In the genomic region with DNA sequence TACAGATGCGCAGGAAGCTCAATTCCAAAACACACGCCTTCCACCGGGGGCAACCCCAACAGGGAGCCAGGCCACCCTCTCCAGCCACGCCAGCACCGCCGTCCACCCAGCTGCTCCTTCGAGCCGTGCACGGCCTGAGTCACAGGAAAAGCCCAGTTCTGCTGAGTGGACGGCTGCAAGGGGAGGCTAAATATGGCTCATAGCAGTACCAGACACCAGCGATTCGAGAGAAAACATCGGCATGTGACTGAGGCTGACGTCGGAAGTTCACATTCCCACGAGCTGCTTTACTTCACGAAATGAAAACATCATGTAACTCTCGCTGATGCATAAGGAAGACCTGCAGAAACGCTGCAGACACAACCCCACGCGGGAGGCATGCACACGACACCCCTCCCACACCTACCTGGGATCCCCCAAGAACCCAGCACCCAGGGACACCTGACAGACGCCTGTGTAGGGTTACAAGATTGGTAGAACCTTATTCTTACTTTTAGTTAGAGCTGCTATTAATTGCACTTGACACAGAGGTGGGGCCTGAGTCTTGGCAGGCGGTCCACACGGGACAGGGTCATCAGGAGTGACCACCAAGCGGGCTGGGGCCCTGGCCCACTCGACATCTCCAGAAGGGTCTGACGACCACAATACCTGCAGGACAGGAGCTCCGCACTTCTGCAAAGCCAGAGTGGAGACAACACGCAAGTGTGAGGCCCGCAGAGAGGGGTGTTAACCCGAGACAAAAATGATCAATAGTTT, we compare ENCODE assay signal across 13 cellular contexts.
A peak's percentile ranks its signal among the peaks of the same experiment; 100 is the strongest.
DNase-seq lines count a peak whose midpoint lies in the region; ATAC-seq, FAIRE-seq and TF ChIP-seq lines count a peak whose summit lies in the region.
"Had no signal": no experiment of that assay in that cellular context is flagged by ENCODE, and none has a peak within 500 bp of the region (broad histone marks: within the 10 kb centered on the region; RNA-seq: fewer than 3 reads in every experiment).

No MANE protein-coding gene starts in this region.

- no peak for TF ChIP-seq RAD21 in K562 (CRISPR knock-in tag; conservative IDR thresholded peaks at IDR 0.05 in 1 of 2, IDR thresholded peaks at IDR 0.05 in 1 of 2)

- H3K27me3 Mint-ChIP-seq in CD4-positive, alpha-beta T cell, result no peaks in the 10 kb centered on the region
- H3K27me3 Mint-ChIP-seq: activated CD4-positive, alpha-beta memory T cell treated with anti-CD3 and anti-CD28 coated beads for 36 hours had no signal

- intact Hi-C loops in CD4-positive, alpha-beta T cell (cut with DNase I, micrococcal nuclease), result no loop called here
- intact Hi-C loops in K562 (cut with micrococcal nuclease) (no loop called here), left ventricle myocardium superior (cut with micrococcal nuclease) (no loop called here)

- no peak overlapping the region for H3K23ac ChIP-seq in trophoblast cell (ENCODE audit: low read length)

- peaks cover 90% of the 10 kb centered on the region for H3K4me1 Mint-ChIP-seq in CD4-positive, alpha-beta T cell (ENCODE audit: low read depth)

- H3K9me1 ChIP-seq in K562 (ENCODE audit: control insufficient read depth, insufficient read depth, low read length), result peaks cover 34% of the 10 kb centered on the region

- TF ChIP-seq CTCF in CD4-positive, alpha-beta T cell (IDR thresholded peaks at IDR 0.05), result no peak
- no peak for TF ChIP-seq CTCF in K562 (IDR thresholded peaks at IDR 0.05 in 2 of 3, conservative IDR thresholded peaks at IDR 0.05 in 1 of 3; ENCODE audit: insufficient read depth in 2 of 3, low read depth in 1 of 3, low read length in 3 of 3)

- no peak overlapping the region for H2BK12ac ChIP-seq in trophoblast cell (ENCODE audit: low read length)

- H3K36me3 Mint-ChIP-seq in CD4-positive, alpha-beta T cell (ENCODE audit: low read depth), result peaks cover 60% of the 10 kb centered on the region
- H3K36me3 Mint-ChIP-seq: immature natural killer cell had no signal

- in situ Hi-C loops in K562 (cut with MboI), result no loop called here

- no peak overlapping the region for H2AFZ ChIP-seq in K562 (ENCODE audit: low read depth, low read length)
- no peak overlapping the region for H2AFZ ChIP-seq in trophoblast cell (ENCODE audit: insufficient read depth, low read length, poor library complexity)

- H3K4me3 ChIP-seq in K562 (no peak overlapping the region), trophoblast cell (ENCODE audit: low read depth, low read length) (no peak overlapping the region)

- H4K20me1 ChIP-seq in K562 (replicated peaks; ENCODE audit: control insufficient read depth, insufficient read depth, low read length), result peaks cover 90% of the 10 kb centered on the region

- H3K79me2 ChIP-seq in K562 (ENCODE audit: control insufficient read depth, insufficient read depth, low read length) (peaks cover 100% of the 10 kb centered on the region), trophoblast cell (ENCODE audit: control insufficient read depth, insufficient read depth, low read length, poor library complexity) (peaks cover 23% of the 10 kb centered on the region)

- H3K36me3 ChIP-seq in K562 (ENCODE audit: control insufficient read depth, insufficient read depth, low read length) (peaks cover 31% of the 10 kb centered on the region; the same call in 2 of the 3 replicates), trophoblast cell (ENCODE audit: control insufficient read depth in 1 of 2, insufficient read depth in 2 of 2, low read length in 2 of 2) (peaks cover 4 to 9% of the 10 kb centered on the region in 2 experiments)

- CTCF ChIA-PET in CD4-positive, alpha-beta T cell (lab: Charles Lee), result no interaction called here
- CTCF ChIA-PET in K562 (lab: Yijun Ruan, JAX; ENCODE audit: low intra/inter-chr PET ratio), result no interaction called here

- POLR2A ChIA-PET in CD4-positive, alpha-beta T cell (lab: Charles Lee), result no interaction called here
- POLR2A ChIA-PET in K562 (lab: Yijun Ruan, JAX), result interaction anchor here (0.6 to 1.2 kb wide), 4 partner anchors 9 to 33 kb away, joined by 3 to 4 read pairs (median 4); no protein-coding TSS in a partner anchor

- no peaks in the 10 kb centered on the region for H3K9me3 ChIP-seq in CD4-positive, alpha-beta T cell (ENCODE audit: control insufficient read depth, low read length)
- H3K9me3 ChIP-seq in K562 (replicated peaks; ENCODE audit: control insufficient read depth, insufficient read depth, low read depth, low read length) (no peaks in the 10 kb centered on the region), trophoblast cell (ENCODE audit: insufficient read depth, low read depth, low read length) (no peaks in the 10 kb centered on the region)

- 87% methylated on average over 32 of the region's 32 CpGs for WGBS in K562 (ENCODE audit: insufficient coverage, low coverage, missing lambda C conversion rate)
- no CpG with 5 or more reads among the region's 32 CpGs for WGBS in trophoblast cell (ENCODE audit: extremely low coverage, insufficient coverage, insufficient read length)

- H2BK120ac ChIP-seq in trophoblast cell (ENCODE audit: insufficient read depth, low read length, poor library complexity), result no peak overlapping the region

- DNase-seq in CD4-positive, alpha-beta T cell, result no peak
- DNase-seq in K562 (ENCODE audit: extremely low read depth in 1 of 4, low spot score in 3 of 4) (no peak), left ventricle myocardium superior (no peak), trophoblast cell (peak in 1 of 2 donors; percentile 31), NOMO-1 treated with DMSO at 0.1 percent for 48 hours (lab: John Stamatoyannopoulos, UW; ENCODE audit: unreplicated experiment) (no peak)
- DNase-seq: activated CD4-positive, alpha-beta memory T cell treated with anti-CD3 and anti-CD28 coated beads for 36 hours; COR-L47; immature natural killer cell; NCI-H2107; stimulated activated CD4-positive, alpha-beta T cell treated with anti-CD3 and anti-CD28 coated beads, Interleukin-15, amount 100 ng/mL, for 24 hours had no signal

- H3K27ac ChIP-seq in CD4-positive, alpha-beta T cell (ENCODE audit: low read depth, low read length), result no peak overlapping the region
- H3K27ac ChIP-seq in K562 (ENCODE audit: extremely low read depth, low read depth, low read length) (no peak overlapping the region), trophoblast cell (ENCODE audit: low read depth, low read length) (no peak overlapping the region)

- no peak overlapping the region for H3K4me3 Mint-ChIP-seq in CD4-positive, alpha-beta T cell
- H3K4me3 Mint-ChIP-seq: activated CD4-positive, alpha-beta memory T cell treated with anti-CD3 and anti-CD28 coated beads for 36 hours; immature natural killer cell had no signal

- H3K9ac ChIP-seq in K562 (ENCODE audit: insufficient read depth in 1 of 2, low read depth in 2 of 2, low read length in 2 of 2) (no peak overlapping the region), trophoblast cell (ENCODE audit: low read length) (no peak overlapping the region)

- no peak overlapping the region for H3K18ac ChIP-seq in trophoblast cell (ENCODE audit: low read length)

- H3K79me1 ChIP-seq in trophoblast cell (ENCODE audit: low read length), result no peaks in the 10 kb centered on the region

- H3K4me2 ChIP-seq in K562 (ENCODE audit: insufficient read depth, low read length) (no peak overlapping the region), trophoblast cell (ENCODE audit: low read length) (no peak overlapping the region)

- FAIRE-seq in K562 (lab: Jason Lieb, UNC), result peak; percentile 44

- H4K8ac ChIP-seq in trophoblast cell (ENCODE audit: low read depth, low read length), result no peak overlapping the region

- H2BK5ac ChIP-seq in trophoblast cell (ENCODE audit: low read depth, low read length, poor library complexity), result no peak overlapping the region

- no peak for TF ChIP-seq EP300 in K562 (IDR thresholded peaks at IDR 0.05; ENCODE audit: low read length)

- no peak for ATAC-seq in CD4-positive, alpha-beta T cell (ENCODE audit: poor library complexity)
- no peak for ATAC-seq in K562
- ATAC-seq in left ventricle myocardium superior, result peak; percentile 57
- ATAC-seq in GM21423 (IDR thresholded peaks at IDR 0.05; ENCODE audit: unreplicated experiment), result no peak
- no peak for ATAC-seq in HG03571 (IDR thresholded peaks at IDR 0.05; ENCODE audit: unreplicated experiment)
- no peak for ATAC-seq in HG03159 (IDR thresholded peaks at IDR 0.05; ENCODE audit: unreplicated experiment)

- no peak overlapping the region for H3K14ac ChIP-seq in trophoblast cell (ENCODE audit: low read length)

- BruUV-seq in K562 (replicated peaks; lab: Mats Ljungman, UMichigan), result no TSS peak

- H2AK5ac ChIP-seq in trophoblast cell (ENCODE audit: low read length), result no peak overlapping the region

- H4K91ac ChIP-seq in trophoblast cell (ENCODE audit: low read depth, low read length), result no peak overlapping the region

- H3K4me1 ChIP-seq in K562 (replicated peaks in 1 of 2; ENCODE audit: control insufficient read depth in 2 of 2, insufficient read depth in 2 of 2, low read length in 2 of 2) (peaks cover 27 to 31% of the 10 kb centered on the region in 2 experiments; a peak in 4 of 5 replicates), trophoblast cell (ENCODE audit: control insufficient read depth in 1 of 2, insufficient read depth in 2 of 2, low read length in 2 of 2) (peaks cover 19 to 20% of the 10 kb centered on the region in 2 experiments)

- peak overlapping the region; percentile 60 for H3K4ac ChIP-seq in trophoblast cell (ENCODE audit: low read depth, low read length)

- peak overlapping the region; percentile 50 for H3K27ac Mint-ChIP-seq in CD4-positive, alpha-beta T cell
- H3K27ac Mint-ChIP-seq: activated CD4-positive, alpha-beta memory T cell treated with anti-CD3 and anti-CD28 coated beads for 36 hours had no signal

- no peaks in the 10 kb centered on the region for H3K9me3 Mint-ChIP-seq in CD4-positive, alpha-beta T cell
- H3K9me3 Mint-ChIP-seq: immature natural killer cell had no signal

- no peak for TF ChIP-seq POLR2A in K562 (conservative IDR thresholded peaks at IDR 0.05)

- no peak overlapping the region for H4K12ac ChIP-seq in trophoblast cell (ENCODE audit: low read depth, low read length)

- H3K27me3 ChIP-seq in CD4-positive, alpha-beta T cell (ENCODE audit: control insufficient read depth, insufficient read depth, low read length), result no peaks in the 10 kb centered on the region
- no peaks in the 10 kb centered on the region for H3K27me3 ChIP-seq in K562 (ENCODE audit: control insufficient read depth in 2 of 2, insufficient read depth in 2 of 2, low read length in 2 of 2)
- no peaks in the 10 kb centered on the region for H3K27me3 ChIP-seq in trophoblast cell (ENCODE audit: insufficient read depth, low read length)
